Comparison of ENCODE assay signal across 8 cellular contexts in the genomic region with DNA sequence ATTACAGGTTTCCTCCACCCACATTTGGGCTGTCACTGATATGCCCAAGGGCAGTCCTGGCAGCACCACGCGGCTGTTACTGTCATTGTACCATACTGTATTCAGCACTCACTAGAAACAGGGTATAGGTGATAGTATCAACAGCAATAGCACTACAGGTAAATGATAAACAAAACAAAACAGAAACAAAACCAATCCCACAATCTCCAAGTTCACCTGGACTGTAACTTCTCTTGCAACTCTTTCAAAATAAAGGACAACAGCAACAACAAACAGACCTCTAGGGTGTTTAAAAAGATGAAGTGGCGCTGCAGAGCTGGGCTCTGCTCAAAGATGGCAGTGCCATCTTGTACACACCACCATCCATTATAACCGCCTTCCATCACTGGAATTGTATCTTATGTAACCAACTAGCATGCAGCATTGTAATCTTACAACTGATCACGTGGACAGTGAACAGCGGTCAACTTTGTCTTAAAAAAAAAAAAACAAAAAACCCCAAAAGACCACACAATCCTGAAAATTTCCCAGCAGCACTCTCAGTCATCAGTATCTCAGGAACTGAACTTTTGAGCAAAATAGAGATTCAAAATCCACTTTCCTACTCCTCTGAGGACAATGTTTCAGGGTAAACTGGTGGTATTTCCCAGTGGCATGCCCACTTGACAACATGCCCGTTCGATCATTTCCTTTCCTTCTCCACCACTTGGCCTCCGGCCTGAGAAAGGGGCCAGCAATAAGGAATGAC. TPM values are rescaled to one million over a fixed set of nuclear protein-coding genes. Genes with fewer than 3 reads are reported as not detected.
A peak's percentile ranks its signal among the peaks of the same experiment; 100 is the strongest.
DNase-seq lines count a peak whose midpoint lies in the region; ATAC-seq and TF ChIP-seq lines count a peak whose summit lies in the region.

No MANE protein-coding gene starts in this region.

- intact Hi-C loops in colonic mucosa (cut with DNase I), result loop anchor here (5.0 kb wide), 1 partner anchor 476 kb away; no protein-coding TSS in a partner anchor

- no peak overlapping the region for H4K8ac ChIP-seq in mesendoderm (ENCODE audit: low read depth, low read length)

- peak; percentile 49 for DNase-seq in DMS114 treated with DMSO at 0.1 percent for 48 hours (lab: John Stamatoyannopoulos, UW; ENCODE audit: unreplicated experiment)
- DNase-seq in T-helper 2 cell, result peak in 3 of 5 experiments; percentile 37 to 70 (median 49)
- DNase-seq in colonic mucosa, result no peak
- DNase-seq in mesendoderm, result no peak

- H4K20me1 ChIP-seq in Loucy (ENCODE audit: insufficient read depth, low read length, poor library complexity, severe bottlenecking), result peaks cover 73% of the 10 kb centered on the region

- ATAC-seq in GM19452 (IDR thresholded peaks at IDR 0.05; ENCODE audit: unreplicated experiment), result no peak
- ATAC-seq in HG03432 (IDR thresholded peaks at IDR 0.05; ENCODE audit: unreplicated experiment), result no peak

- H3K4ac ChIP-seq in mesendoderm (ENCODE audit: low read depth, low read length), result no peak overlapping the region

- H3K23ac ChIP-seq in mesendoderm (ENCODE audit: low read length), result no peak overlapping the region

- no peak overlapping the region for H2BK120ac ChIP-seq in mesendoderm (ENCODE audit: low read depth, low read length)

- H3K4me3 ChIP-seq in Loucy (ENCODE audit: low read length, poor library complexity, severe bottlenecking) (peak overlapping the region; percentile 88), colonic mucosa (peak overlapping the region; percentile 85), mesendoderm (ENCODE audit: low read length) (peak overlapping the region; percentile 3)

- H3K9me3 ChIP-seq in Loucy (ENCODE audit: insufficient read depth, low read depth, low read length) (no peaks in the 10 kb centered on the region), colonic mucosa (no peaks in the 10 kb centered on the region)

- no peak overlapping the region for H2AFZ ChIP-seq in Loucy (ENCODE audit: low read length)

- no peaks in the 10 kb centered on the region for H3K9me2 ChIP-seq in Loucy (replicated peaks; ENCODE audit: low read depth, low read length)

- H3K79me1 ChIP-seq in mesendoderm (ENCODE audit: low read length), result peaks cover 8% of the 10 kb centered on the region

- H3K27me3 ChIP-seq in Loucy (ENCODE audit: insufficient read depth, low read length, poor library complexity, severe bottlenecking), result peaks cover 14% of the 10 kb centered on the region
- no peaks in the 10 kb centered on the region for H3K27me3 ChIP-seq in colonic mucosa
- H3K27me3 ChIP-seq in mesendoderm (ENCODE audit: insufficient read depth, low read length, poor library complexity), result no peaks in the 10 kb centered on the region

- H3K36me3 ChIP-seq in Loucy (ENCODE audit: insufficient read depth, low read length), result peaks cover 31% of the 10 kb centered on the region
- H3K36me3 ChIP-seq in colonic mucosa, result no peaks in the 10 kb centered on the region
- peaks cover 4% of the 10 kb centered on the region for H3K36me3 ChIP-seq in mesendoderm (ENCODE audit: control insufficient read depth, insufficient read depth, low read length)

- H3K4me1 ChIP-seq in Loucy (ENCODE audit: insufficient read depth, low read length, poor library complexity, severe bottlenecking) (peaks cover 54% of the 10 kb centered on the region), colonic mucosa (peaks cover 7% of the 10 kb centered on the region), mesendoderm (ENCODE audit: control insufficient read depth, low read depth, low read length) (peaks cover 7% of the 10 kb centered on the region)

- H3K27ac ChIP-seq in colonic mucosa (peak overlapping the region; percentile 99), mesendoderm (ENCODE audit: low read depth, low read length) (no peak overlapping the region), temporal lobe (ENCODE audit: low read depth, low read length) (peak overlapping the region; percentile 93)

- H3K56ac ChIP-seq in mesendoderm (ENCODE audit: low read length), result peak overlapping the region; percentile 3

- H4K5ac ChIP-seq in mesendoderm (ENCODE audit: low read length), result no peak overlapping the region

- TF ChIP-seq CTCF in Loucy (conservative IDR thresholded peaks at IDR 0.05; ENCODE audit: low read length), result peak; percentile 52
- TF ChIP-seq CTCF in colonic mucosa (IDR thresholded peaks at IDR 0.05), result no peak

- H3F3A ChIP-seq in Loucy (ENCODE audit: low read depth), result peaks cover 33% of the 10 kb centered on the region

- H3K9ac ChIP-seq in Loucy (ENCODE audit: low read depth, low read length, poor library complexity, severe bottlenecking), result peak overlapping the region; percentile 92
- H3K9ac ChIP-seq in colonic mucosa (ENCODE audit: low read depth in 2 of 2, low read length in 2 of 2), result peak overlapping the region; percentile 99 to 100
- H3K9ac ChIP-seq in mesendoderm (ENCODE audit: low read length), result peak overlapping the region; percentile 50

- no peak overlapping the region for H2BK15ac ChIP-seq in mesendoderm (replicated peaks; ENCODE audit: low read depth)

- no CpG with 5 or more reads among the region's 9 CpGs for WGBS in mesendoderm (ENCODE audit: extremely low coverage, insufficient coverage, low lambda C conversion rate)

- H2BK5ac ChIP-seq in mesendoderm (ENCODE audit: low read length), result no peak overlapping the region

- H3K4me2 ChIP-seq in Loucy (ENCODE audit: low read depth, low read length, poor library complexity, severe bottlenecking), result peak overlapping the region; percentile 95
- peak overlapping the region; percentile 38 for H3K4me2 ChIP-seq in mesendoderm (ENCODE audit: low read length)

- H3K18ac ChIP-seq in mesendoderm (ENCODE audit: low read length), result no peak overlapping the region

- H2AK5ac ChIP-seq in mesendoderm (ENCODE audit: low read length), result no peak overlapping the region

- H3K79me2 ChIP-seq in Loucy (ENCODE audit: insufficient read depth, low read length), result peaks cover 87% of the 10 kb centered on the region
- H3K79me2 ChIP-seq in mesendoderm (ENCODE audit: control insufficient read depth, insufficient read depth, low read length), result peaks cover 52% of the 10 kb centered on the region

RNA-seq across cellular contexts. Expression of a gene that starts 3.8 kb away (rescaled TPM):
- total RNA-seq in colonic mucosa (100 to 1,000 TPM; 157 to 164 TPM), temporal lobe (85.6 TPM)
- polyA plus RNA-seq in mesendoderm (2013, experiment 1 of 2), result 26.4 TPM
- polyA plus RNA-seq in mesendoderm (2013, experiment 2 of 2), result 26.7 TPM

Comparison
In these comparisons a context has a peak if more than half of its experiments do, and no peak if none do; other contexts are left out.
1. DNase-seq: peak in DMS114 treated with DMSO at 0.1 percent for 48 hours (single experiment) and T-helper 2 cell (3 of 5); none in colonic mucosa (single experiment) and mesendoderm (single experiment).
2. H3K4me3 ChIP-seq: peak in every context shown above with its lines; median percentile 88 in Loucy; 85 in colonic mucosa; 3 in mesendoderm.
3. Peak in every context shown above with its lines, with median percentiles within 50 percentile points of each other: H3K9ac ChIP-seq.